ENCODE assay signal across 8 cellular contexts in genomic region chr13:100673376-100673830, GRCh38. TPM values are rescaled to one million over a fixed set of nuclear protein-coding genes. Genes with fewer than 3 reads are reported as not detected.
DNase-seq lines count a peak whose midpoint lies in the region; ATAC-seq lines count a peak whose summit lies in the region.

No MANE protein-coding gene starts in this region.

- peak overlapping the region; percentile 79 for H3K27ac Mint-ChIP-seq in activated naive CD4-positive, alpha-beta T cell treated with anti-CD3 and anti-CD28 coated beads for 36 hours
- H3K27ac Mint-ChIP-seq in activated T-helper 1 cell treated with anti-CD3 and anti-CD28 coated beads, Interleukin-12 subunit alpha, Interleukin-12 subunit beta, Interleukin-2, Interleukin-4 antibody, amounts not matched to agents 30 ng/mL and 10 ng/mL and 1 ng/mL, durations not matched to agents 14 hours and 24 hours and 36 hours = peak overlapping the region; percentile 99
- H3K27ac Mint-ChIP-seq in stimulated activated memory B cell treated with anti-CD40 and anti-IgM and Interleukin-4, amounts not matched to agents 10 μg/mL and 1 μg/mL and 100 μg/mL, for 72 hours = peak overlapping the region; percentile 71

- H3K27ac ChIP-seq in iPS-18a (ENCODE audit: low read length) = no peak overlapping the region

- no peaks in the 10 kb centered on the region for H3K9me3 ChIP-seq in iPS-18a (ENCODE audit: control insufficient read depth, low read depth, low read length)

- no peaks in the 10 kb centered on the region for H3K4me1 ChIP-seq in iPS-18a (ENCODE audit: control insufficient read depth, low read depth, low read length)

- CTCF ChIA-PET in activated naive CD4-positive, alpha-beta T cell treated with anti-CD3 and anti-CD28 coated beads for 36 hours (lab: Charles Lee) = no interaction called here

- H3K9ac ChIP-seq in iPS-18a (ENCODE audit: low read length) = peak overlapping the region; percentile 45

- no peak for ATAC-seq in stimulated activated memory B cell treated with anti-CD40 and anti-IgM and Interleukin-4, amounts not matched to agents 10 μg/mL and 1 μg/mL and 100 μg/mL, for 72 hours
- no peak for ATAC-seq in HG03039 (IDR thresholded peaks at IDR 0.05; ENCODE audit: unreplicated experiment)

- intact Hi-C loops in activated naive CD4-positive, alpha-beta T cell treated with anti-CD3 and anti-CD28 coated beads for 36 hours (cut with micrococcal nuclease) = loop anchor here (5.0 to 10.0 kb wide), 5 partner anchors 279 to 1921 kb away; partner anchors contain the start of genes TPP2 and ZIC2
- intact Hi-C loops in activated T-helper 1 cell treated with anti-CD3 and anti-CD28 coated beads, Interleukin-12 subunit alpha, Interleukin-12 subunit beta, Interleukin-2, Interleukin-4 antibody, amounts not matched to agents 30 ng/mL and 10 ng/mL and 1 ng/mL, durations not matched to agents 14 hours and 24 hours and 36 hours (cut with micrococcal nuclease) = loop anchor here (1.0 to 10.0 kb wide), 6 partner anchors 85 to 1721 kb away; partner anchors contain the start of genes GGACT and PCCA

- peaks cover 20% of the 10 kb centered on the region for H3K4me1 Mint-ChIP-seq in activated naive CD4-positive, alpha-beta T cell treated with anti-CD3 and anti-CD28 coated beads for 36 hours (ENCODE audit: low read depth)
- peaks cover 31% of the 10 kb centered on the region for H3K4me1 Mint-ChIP-seq in activated T-helper 1 cell treated with anti-CD3 and anti-CD28 coated beads, Interleukin-12 subunit alpha, Interleukin-12 subunit beta, Interleukin-2, Interleukin-4 antibody, amounts not matched to agents 30 ng/mL and 10 ng/mL and 1 ng/mL, durations not matched to agents 14 hours and 24 hours and 36 hours (ENCODE audit: low read depth)
- peaks cover 27% of the 10 kb centered on the region for H3K4me1 Mint-ChIP-seq in stimulated activated memory B cell treated with anti-CD40 and anti-IgM and Interleukin-4, amounts not matched to agents 10 μg/mL and 1 μg/mL and 100 μg/mL, for 72 hours

- peak overlapping the region; percentile 80 for H3K4me3 Mint-ChIP-seq in activated naive CD4-positive, alpha-beta T cell treated with anti-CD3 and anti-CD28 coated beads for 36 hours
- peak overlapping the region; percentile 98 for H3K4me3 Mint-ChIP-seq in activated T-helper 1 cell treated with anti-CD3 and anti-CD28 coated beads, Interleukin-12 subunit alpha, Interleukin-12 subunit beta, Interleukin-2, Interleukin-4 antibody, amounts not matched to agents 30 ng/mL and 10 ng/mL and 1 ng/mL, durations not matched to agents 14 hours and 24 hours and 36 hours
- H3K4me3 Mint-ChIP-seq in stimulated activated memory B cell treated with anti-CD40 and anti-IgM and Interleukin-4, amounts not matched to agents 10 μg/mL and 1 μg/mL and 100 μg/mL, for 72 hours = peak overlapping the region; percentile 85

- DNase-seq in activated naive CD4-positive, alpha-beta T cell treated with anti-CD3 and anti-CD28 coated beads for 36 hours = no peak
- no peak for DNase-seq in activated naive CD4-positive, alpha-beta T cell treated with anti-CD3 and anti-CD28 coated beads, Interleukin-2, amount 50 U/mL, for 16 hours
- DNase-seq in activated T-helper 1 cell treated with anti-CD3 and anti-CD28 coated beads, Interleukin-12 subunit alpha, Interleukin-12 subunit beta, Interleukin-2, Interleukin-4 antibody, amounts not matched to agents 30 ng/mL and 10 ng/mL and 1 ng/mL, durations not matched to agents 14 hours and 24 hours and 36 hours (ENCODE audit: low spot score) = no peak
- DNase-seq in A172 (ENCODE audit: low spot score) (no peak), epidermal melanocyte (ENCODE audit: insufficient read length, low spot score) (no peak)

- peak overlapping the region; percentile 75 for H3K4me3 ChIP-seq in iPS-18a (ENCODE audit: low read length)

- H3K27me3 ChIP-seq in iPS-18a (ENCODE audit: control insufficient read depth, insufficient read depth, low read length) = peaks cover 12% of the 10 kb centered on the region

- H3K36me3 Mint-ChIP-seq in activated naive CD4-positive, alpha-beta T cell treated with anti-CD3 and anti-CD28 coated beads for 36 hours (ENCODE audit: low read depth) = peaks cover 6% of the 10 kb centered on the region
- peaks cover 13% of the 10 kb centered on the region for H3K36me3 Mint-ChIP-seq in activated T-helper 1 cell treated with anti-CD3 and anti-CD28 coated beads, Interleukin-12 subunit alpha, Interleukin-12 subunit beta, Interleukin-2, Interleukin-4 antibody, amounts not matched to agents 30 ng/mL and 10 ng/mL and 1 ng/mL, durations not matched to agents 14 hours and 24 hours and 36 hours (ENCODE audit: low read depth)
- peaks cover 14% of the 10 kb centered on the region for H3K36me3 Mint-ChIP-seq in stimulated activated memory B cell treated with anti-CD40 and anti-IgM and Interleukin-4, amounts not matched to agents 10 μg/mL and 1 μg/mL and 100 μg/mL, for 72 hours

- H3K36me3 ChIP-seq in iPS-18a (ENCODE audit: control insufficient read depth, low read depth, low read length) = peaks cover 18% of the 10 kb centered on the region

- H3K9me3 Mint-ChIP-seq in activated naive CD4-positive, alpha-beta T cell treated with anti-CD3 and anti-CD28 coated beads for 36 hours = no peaks in the 10 kb centered on the region
- H3K9me3 Mint-ChIP-seq in activated T-helper 1 cell treated with anti-CD3 and anti-CD28 coated beads, Interleukin-12 subunit alpha, Interleukin-12 subunit beta, Interleukin-2, Interleukin-4 antibody, amounts not matched to agents 30 ng/mL and 10 ng/mL and 1 ng/mL, durations not matched to agents 14 hours and 24 hours and 36 hours = no peaks in the 10 kb centered on the region
- H3K9me3 Mint-ChIP-seq in stimulated activated memory B cell treated with anti-CD40 and anti-IgM and Interleukin-4, amounts not matched to agents 10 μg/mL and 1 μg/mL and 100 μg/mL, for 72 hours = no peaks in the 10 kb centered on the region

- H3K27me3 Mint-ChIP-seq in activated naive CD4-positive, alpha-beta T cell treated with anti-CD3 and anti-CD28 coated beads for 36 hours (ENCODE audit: low read depth) = no peaks in the 10 kb centered on the region
- peaks cover 10% of the 10 kb centered on the region for H3K27me3 Mint-ChIP-seq in activated T-helper 1 cell treated with anti-CD3 and anti-CD28 coated beads, Interleukin-12 subunit alpha, Interleukin-12 subunit beta, Interleukin-2, Interleukin-4 antibody, amounts not matched to agents 30 ng/mL and 10 ng/mL and 1 ng/mL, durations not matched to agents 14 hours and 24 hours and 36 hours (ENCODE audit: insufficient read depth)
- H3K27me3 Mint-ChIP-seq in stimulated activated memory B cell treated with anti-CD40 and anti-IgM and Interleukin-4, amounts not matched to agents 10 μg/mL and 1 μg/mL and 100 μg/mL, for 72 hours = no peaks in the 10 kb centered on the region

RNA-seq across cellular contexts. Expression of gene TMTC4, which starts 1.2 kb away (rescaled TPM):
- total RNA-seq in activated naive CD4-positive, alpha-beta T cell treated with anti-CD3 and anti-CD28 coated beads for 36 hours = 10 to 100 TPM; 16.1 to 18.5 TPM
- total RNA-seq in activated T-helper 1 cell treated with anti-CD3 and anti-CD28 coated beads, Interleukin-12 subunit alpha, Interleukin-12 subunit beta, Interleukin-2, Interleukin-4 antibody, amounts not matched to agents 30 ng/mL and 10 ng/mL and 1 ng/mL, durations not matched to agents 14 hours and 24 hours and 36 hours = 19.2 and 21.2 TPM in 2 replicates
- 6.0 and 8.8 TPM in 2 replicates for total RNA-seq in A172 (2014; rRNA removed; shearing (Covaris generic))
